31 cellular contexts compared by ENCODE assay signal in the genomic region with DNA sequence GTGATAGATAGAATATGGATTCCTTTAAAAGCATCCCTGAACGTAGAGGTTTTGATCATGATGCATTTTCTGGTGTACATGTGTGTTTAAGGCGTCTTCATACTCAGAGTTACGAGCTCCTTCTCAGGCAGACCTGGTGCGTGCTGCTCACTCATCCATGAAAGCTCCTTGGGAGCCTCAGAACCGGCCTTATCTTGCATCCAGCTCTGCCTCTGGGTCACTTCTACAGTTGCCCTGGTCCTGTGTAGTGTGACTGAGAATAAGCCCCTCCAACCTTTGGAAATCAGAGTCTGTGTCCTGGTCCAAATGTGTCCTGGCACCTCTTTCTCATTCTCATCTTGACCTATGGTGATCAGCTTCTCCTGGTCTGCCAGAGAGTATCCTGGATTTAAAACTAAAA. TPM values are rescaled to one million over a fixed set of nuclear protein-coding genes. Genes with fewer than 3 reads are reported as not detected.
"Had no signal": no experiment of that assay in that cellular context is flagged by ENCODE, and none has a peak within 500 bp of the region (broad histone marks: within the 10 kb centered on the region; RNA-seq: fewer than 3 reads in every experiment).

No MANE protein-coding gene starts in this region.

- H3K4me3 ChIP-seq: ascending aorta, cardiac muscle cell, MG63, SJSA1 had no signal

- H3K4me1 ChIP-seq: ascending aorta had no signal

- H3K27me3 Mint-ChIP-seq: activated CD4-positive, alpha-beta memory T cell treated with anti-CD3 and anti-CD28 coated beads for 36 hours; activated CD4-positive, alpha-beta T cell treated with anti-CD3 and anti-CD28 coated beads, Interleukin-2, amount 10 ng/mL, durations not matched to agents 7 days and 5 days; activated CD8-positive, alpha-beta memory T cell treated with anti-CD3 and anti-CD28 coated beads, Interleukin-2, amount 10 ng/mL, durations not matched to agents 7 days and 5 days; activated naive CD4-positive, alpha-beta T cell treated with anti-CD3 and anti-CD28 coated beads, Interleukin-2, amount 50 U/mL, for 24 hours; activated naive CD8-positive, alpha-beta T cell treated with anti-CD3 and anti-CD28 coated beads, Interleukin-2, amount 10 ng/mL, durations not matched to agents 7 days and 5 days; activated T-cell treated with anti-CD3 and anti-CD28 coated beads, Interleukin-2, amount 50 U/mL, for 24 hours had no signal

- H3K4me1 Mint-ChIP-seq: activated CD8-positive, alpha-beta memory T cell treated with anti-CD3 and anti-CD28 coated beads, Interleukin-2, amount 10 ng/mL, durations not matched to agents 7 days and 5 days; activated naive CD4-positive, alpha-beta T cell treated with anti-CD3 and anti-CD28 coated beads, Interleukin-2, amount 50 U/mL, for 24 hours had no signal

- H3K27ac ChIP-seq: ascending aorta, cardiac muscle cell, SJSA1 had no signal

- H3K4me3 Mint-ChIP-seq: activated CD4-positive, alpha-beta memory T cell treated with anti-CD3 and anti-CD28 coated beads for 36 hours; activated CD4-positive, alpha-beta T cell treated with anti-CD3 and anti-CD28 coated beads, Interleukin-2, amount 10 ng/mL, durations not matched to agents 7 days and 5 days; activated CD8-positive, alpha-beta memory T cell treated with anti-CD3 and anti-CD28 coated beads, Interleukin-2, amount 10 ng/mL, durations not matched to agents 7 days and 5 days; activated naive CD4-positive, alpha-beta T cell treated with anti-CD3 and anti-CD28 coated beads, Interleukin-2, amount 50 U/mL, for 24 hours; activated naive CD8-positive, alpha-beta T cell treated with anti-CD3 and anti-CD28 coated beads, Interleukin-2, amount 10 ng/mL, durations not matched to agents 7 days and 5 days; activated T-cell treated with anti-CD3 and anti-CD28 coated beads, Interleukin-2, amount 50 U/mL, for 24 hours had no signal

- H3K36me3 ChIP-seq: cardiac muscle cell, SJSA1 had no signal

- ATAC-seq: activated CD8-positive, alpha-beta memory T cell treated with anti-CD3 and anti-CD28 coated beads, Interleukin-2, amount 10 ng/mL, durations not matched to agents 7 days and 5 days; Panc1 had no signal

- H3K27me3 ChIP-seq: ascending aorta, cardiac muscle cell, MG63, SJSA1 had no signal

- DNase-seq: activated CD4-positive, alpha-beta memory T cell treated with anti-CD3 and anti-CD28 coated beads for 36 hours; activated CD4-positive, alpha-beta T cell treated with anti-CD3 and anti-CD28 coated beads, Interleukin-2, amount 10 ng/mL, durations not matched to agents 7 days and 5 days; activated CD8-positive, alpha-beta memory T cell treated with anti-CD3 and anti-CD28 coated beads for 24 hours; activated CD8-positive, alpha-beta memory T cell treated with anti-CD3 and anti-CD28 coated beads, Interleukin-2, amount 10 ng/mL, durations not matched to agents 7 days and 5 days; activated gamma-delta T cell; activated naive CD4-positive, alpha-beta T cell treated with Interleukin-2 at 50 U/mL for 16 hours; activated naive CD8-positive, alpha-beta T cell treated with anti-CD3 and anti-CD28 coated beads, Interleukin-2, amount 10 ng/mL, durations not matched to agents 7 days and 5 days; activated T-cell treated with anti-CD3 and anti-CD28 coated beads, Interleukin-2, amount 50 U/mL, for 24 hours; amygdala; Kasumi-1; KG1; MG63; NCI-H1048; NCI-H1105 treated with DMSO at 0.1 percent for 48 hours; NCI-H1436; NCI-H1694; NCI-H1930; NCI-H345; NCI-H524 treated with DMSO at 0.1 percent for 48 hours; SHP77 treated with DMSO at 0.1 percent for 48 hours; SW 1271; T-helper 1 cell; T-helper 2 cell; T-helper 9 cell had no signal

- H3K27ac Mint-ChIP-seq: activated CD4-positive, alpha-beta memory T cell treated with anti-CD3 and anti-CD28 coated beads for 36 hours; activated CD4-positive, alpha-beta T cell treated with anti-CD3 and anti-CD28 coated beads, Interleukin-2, amount 10 ng/mL, durations not matched to agents 7 days and 5 days; activated naive CD4-positive, alpha-beta T cell treated with anti-CD3 and anti-CD28 coated beads, Interleukin-2, amount 50 U/mL, for 24 hours; activated naive CD8-positive, alpha-beta T cell treated with anti-CD3 and anti-CD28 coated beads, Interleukin-2, amount 10 ng/mL, durations not matched to agents 7 days and 5 days; activated T-cell treated with anti-CD3 and anti-CD28 coated beads, Interleukin-2, amount 50 U/mL, for 24 hours; activated T-helper 2 cell treated with anti-CD3 and anti-CD28 coated beads, Interferon-gamma antibody, Interleukin-2, Interleukin-4, amounts not matched to agents 10 μg/mL and 5 μg/mL and 100 μg/mL, durations not matched to agents 14 hours and 24 hours and 36 hours had no signal

- H3K9me3 ChIP-seq: ascending aorta, MG63, SJSA1 had no signal

- H3K9me3 Mint-ChIP-seq: activated CD4-positive, alpha-beta memory T cell treated with anti-CD3 and anti-CD28 coated beads for 36 hours; activated CD4-positive, alpha-beta T cell treated with anti-CD3 and anti-CD28 coated beads, Interleukin-2, amount 10 ng/mL, durations not matched to agents 7 days and 5 days; activated naive CD4-positive, alpha-beta T cell treated with anti-CD3 and anti-CD28 coated beads, Interleukin-2, amount 50 U/mL, for 24 hours; activated naive CD8-positive, alpha-beta T cell treated with anti-CD3 and anti-CD28 coated beads, Interleukin-2, amount 10 ng/mL, durations not matched to agents 7 days and 5 days; activated T-cell treated with anti-CD3 and anti-CD28 coated beads, Interleukin-2, amount 50 U/mL, for 24 hours; activated T-helper 2 cell treated with anti-CD3 and anti-CD28 coated beads, Interferon-gamma antibody, Interleukin-2, Interleukin-4, amounts not matched to agents 10 μg/mL and 5 μg/mL and 100 μg/mL, durations not matched to agents 14 hours and 24 hours and 36 hours had no signal

RNA-seq across cellular contexts. Expression of a gene that starts 17.3 kb away (rescaled TPM):
- total RNA-seq: activated CD4-positive, alpha-beta memory T cell treated with anti-CD3 and anti-CD28 coated beads for 36 hours; activated CD4-positive, alpha-beta T cell treated with anti-CD3 and anti-CD28 coated beads, Interleukin-2, amount 10 ng/mL, durations not matched to agents 7 days and 5 days; activated CD8-positive, alpha-beta memory T cell treated with anti-CD3 and anti-CD28 coated beads, Interleukin-2, amount 10 ng/mL, durations not matched to agents 7 days and 5 days; activated naive CD8-positive, alpha-beta T cell treated with anti-CD3 and anti-CD28 coated beads, Interleukin-2, amount 10 ng/mL, durations not matched to agents 7 days and 5 days; NCI-H460 had no signal
